In genomic region chr16:88365244-88365865, GRCh38 we compare ENCODE assay signal across 21 cellular contexts.
"Had no signal": no experiment of that assay in that cellular context is flagged by ENCODE, and none has a peak within 500 bp of the region (broad histone marks: within the 10 kb centered on the region; RNA-seq: fewer than 3 reads in every experiment).

No MANE protein-coding gene starts in this region.

- ATAC-seq: activated CD8-positive, alpha-beta memory T cell treated with anti-CD3 and anti-CD28 coated beads, Interleukin-2, amount 10 ng/mL, durations not matched to agents 7 days and 5 days; activated T-helper 17 cell treated with anti-CD3 and anti-CD28 coated beads, Interleukin-2, amount 50 U/mL, for 72 hours; foreskin keratinocyte; stimulated activated memory B cell treated with anti-CD40 and anti-IgM and Interleukin-4, amounts not matched to agents 10 μg/mL and 1 μg/mL and 100 μg/mL, for 72 hours had no signal

- H3K4me1 ChIP-seq: foreskin keratinocyte, testis, upper lobe of left lung had no signal

- H3K9me3 ChIP-seq: testis had no signal

- FAIRE-seq: small intestine had no signal

- H3K27ac ChIP-seq: cardiac muscle cell, epithelial cell of prostate, foreskin keratinocyte, testis, upper lobe of left lung had no signal

- DNase-seq: activated CD4-positive, alpha-beta memory T cell treated with anti-CD3 and anti-CD28 coated beads, Interleukin-2, amount 10 ng/mL, durations not matched to agents 7 days and 5 days; activated CD4-positive, alpha-beta T cell treated with anti-CD3 and anti-CD28 coated beads for 48 hours; activated CD4-positive, CD25-positive, alpha-beta regulatory T cell; activated CD8-positive, alpha-beta memory T cell treated with anti-CD3 and anti-CD28 coated beads, Interleukin-2, amount 10 ng/mL, durations not matched to agents 7 days and 5 days; activated naive CD4-positive, alpha-beta T cell; activated naive CD8-positive, alpha-beta T cell treated with anti-CD3 and anti-CD28 coated beads for 36 hours; activated T-cell treated with anti-CD3 and anti-CD28 coated beads, Interleukin-2, amount 50 U/mL, for 1 hour; amniotic stem cell; foreskin keratinocyte; nucleus accumbens; small intestine; stimulated activated CD4-positive, alpha-beta T cell treated with anti-CD3 and anti-CD28 coated beads, Interleukin-4, amount 100 ng/mL, for 4 hours; T-helper 1 cell; T-helper 9 cell; testis had no signal

- H3K36me3 ChIP-seq: cardiac muscle cell, upper lobe of left lung had no signal

- H3K4me3 ChIP-seq: cardiac muscle cell, lung, testis, upper lobe of left lung had no signal

- H3K27me3 ChIP-seq: cardiac muscle cell, testis, upper lobe of left lung had no signal
